20 cellular contexts compared by ENCODE assay signal in genomic region chr13:114288157-114288591, GRCh38. TPM values are rescaled to one million over a fixed set of nuclear protein-coding genes. Genes with fewer than 3 reads are reported as not detected.
DNase-seq lines count a peak whose midpoint lies in the region; ATAC-seq and TF ChIP-seq lines count a peak whose summit lies in the region.
"Had no signal": no experiment of that assay in that cellular context is flagged by ENCODE, and none has a peak within 500 bp of the region (broad histone marks: within the 10 kb centered on the region; RNA-seq: fewer than 3 reads in every experiment).

No MANE protein-coding gene starts in this region.

- no peak overlapping the region for H3K4me2 ChIP-seq in HCT116 (ENCODE audit: low read length)
- H3K4me2 ChIP-seq in neuronal stem cell (ENCODE audit: insufficient read depth, low read length, poor library complexity, severe bottlenecking) = no peak overlapping the region

- peaks cover 7 to 24% of the 10 kb centered on the region in 2 experiments; a peak in 2 of 4 replicates for H3K36me3 ChIP-seq in HCT116 (ENCODE audit: control insufficient read depth in 1 of 2, insufficient read depth in 2 of 2, low read length in 2 of 2)
- peaks cover 35 to 93% of the 10 kb centered on the region in 2 donors for H3K36me3 ChIP-seq in neuronal stem cell (replicated peaks in 1 of 2; ENCODE audit: control insufficient read depth in 2 of 2, insufficient read depth in 2 of 2, low read length in 2 of 2)
- peaks cover 25 to 91% (median 30%) of the 10 kb centered on the region in 3 donors for H3K36me3 ChIP-seq in esophagus squamous epithelium
- H3K36me3 ChIP-seq: prostate gland had no signal

- H3K4me3 ChIP-seq in HCT116 (replicated peaks in 1 of 2; ENCODE audit: low read depth in 1 of 2, low read length in 2 of 2) = no peak overlapping the region
- peak overlapping the region in 1 of 2 donors; percentile 1 for H3K4me3 ChIP-seq in neuronal stem cell (ENCODE audit: low read length in 2 of 2)
- no peak overlapping the region for H3K4me3 ChIP-seq in esophagus squamous epithelium
- H3K4me3 ChIP-seq: HAP-1, prostate gland, skin epidermis, transverse colon had no signal

- H3K9ac ChIP-seq in HCT116 (ENCODE audit: low read length) = no peak overlapping the region
- no peak overlapping the region for H3K9ac ChIP-seq in neuronal stem cell (ENCODE audit: low read depth, low read length, poor library complexity)

- intact Hi-C loops in HCT116 (cut with micrococcal nuclease) (no loop called here), esophagus squamous epithelium (cut with DNase I) (no loop called here)

- no peak overlapping the region for H2BK12ac ChIP-seq in neuronal stem cell (ENCODE audit: low read length)

- no peak for TF ChIP-seq CTCF in HCT116 (IDR thresholded peaks at IDR 0.05 in 2 of 3, conservative IDR thresholded peaks at IDR 0.05 in 1 of 3; ENCODE audit: borderline replicate concordance in 1 of 3, insufficient read depth in 1 of 3, low read depth in 2 of 3, low read length in 2 of 3)
- TF ChIP-seq CTCF in esophagus squamous epithelium (IDR thresholded peaks at IDR 0.05) = no peak

- in situ Hi-C loops in G401 (cut with HindIII; ENCODE audit: low sequenced_read_pairs) = no loop called here

- TF ChIP-seq RAD21 in HCT116 (IDR thresholded peaks at IDR 0.05; ENCODE audit: low read depth) = no peak

- RAD21 ChIA-PET in HCT116 (lab: Charles Lee; ENCODE audit: low non-redundant PET in 1 of 2, low total read pairs in 2 of 2, uncharacterized antibody in 2 of 2, unreplicated experiment in 2 of 2) = no interaction called here

- H3K23ac ChIP-seq in neuronal stem cell (ENCODE audit: low read depth, low read length, poor library complexity) = peak overlapping the region; percentile 8

- H3K9me3 ChIP-seq in HCT116 (ENCODE audit: control insufficient read depth in 1 of 2, insufficient read depth in 1 of 2, low read depth in 1 of 2, low read length in 2 of 2) (no peaks in the 10 kb centered on the region), neuronal stem cell (replicated peaks in 1 of 2; ENCODE audit: control insufficient read depth in 2 of 2, insufficient read depth in 1 of 2, low read depth in 1 of 2, low read length in 2 of 2) (no peaks in the 10 kb centered on the region), esophagus squamous epithelium (no peaks in the 10 kb centered on the region)
- H3K9me3 ChIP-seq: HAP-1, prostate gland, transverse colon had no signal

- no peak overlapping the region for H2AFZ ChIP-seq in HCT116 (ENCODE audit: low read depth, low read length, poor library complexity, severe bottlenecking)
- no peak overlapping the region for H2AFZ ChIP-seq in neuronal stem cell (ENCODE audit: low read length)

- H2BK120ac ChIP-seq in neuronal stem cell (ENCODE audit: low read depth, low read length) = no peak overlapping the region

- CTCF ChIA-PET in HCT116 (lab: Charles Lee) = no interaction called here

- DNase-seq in G401 (ENCODE audit: low spot score) = peak; percentile 56
- no peak for DNase-seq in HCT116 (ENCODE audit: low read depth, low spot score)
- DNase-seq in cerebellum (ENCODE audit: low spot score) = peak; percentile 28
- no peak for DNase-seq in neuronal stem cell (ENCODE audit: low spot score)
- no peak for DNase-seq in LoVo (ENCODE audit: low spot score)
- DNase-seq in esophagus squamous epithelium (lab: John Stamatoyannopoulos, UW) = no peak
- DNase-seq: activated CD4-positive, CD25-positive, alpha-beta regulatory T cell treated with anti-CD3 and anti-CD28 coated beads, Interleukin-2, amount 50 U/mL, for 72 hours; aorta; CD8-positive, alpha-beta memory T cell; DMS53; effector CD8-positive, alpha-beta T cell; NCI-H1417 treated with DMSO at 0.1 percent for 48 hours; NCI-H524; transverse colon had no signal

- ATAC-seq in HCT116 (peak; percentile 27; the same call in 1 of the 2 replicates), GM19351 (IDR thresholded peaks at IDR 0.05; ENCODE audit: unreplicated experiment) (no peak)
- ATAC-seq: natural killer cell treated with Interleukin-12 subunit alpha and Interleukin-12 subunit beta and Interleukin-15 and Interleukin-18, amount 100 ng/mL, for 72 hours; SK-N-SH treated with all-trans-retinoic acid at 6 μM for 48 hours had no signal

- no TSS peak for BruUV-seq in HCT116 (replicated peaks; lab: Mats Ljungman, UMichigan)

- H3K27ac ChIP-seq in HCT116 (ENCODE audit: low read depth, low read length) (no peak overlapping the region), neuronal stem cell (replicated peaks; ENCODE audit: low read length) (no peak overlapping the region), esophagus squamous epithelium (no peak overlapping the region)
- H3K27ac ChIP-seq: prostate gland, skin epidermis, transverse colon had no signal

- H2BK5ac ChIP-seq in neuronal stem cell (ENCODE audit: low read length) = no peak overlapping the region

- H3K18ac ChIP-seq in neuronal stem cell (ENCODE audit: low read length) = no peak overlapping the region

- H4K91ac ChIP-seq in neuronal stem cell (ENCODE audit: low read depth, low read length, poor library complexity) = no peak overlapping the region

- WGBS in neuronal stem cell (ENCODE audit: extremely low coverage in 2 of 2, insufficient read length in 2 of 2, insufficient replicate concordance in 1 of 2), 2 donors = no CpG with 5 or more reads among the region's 8 CpGs
- WGBS in esophagus squamous epithelium, 2 donors = 92 to 94% methylated on average over 6 to 7 of the region's 8 CpGs

- H4K8ac ChIP-seq in neuronal stem cell (ENCODE audit: low read depth, low read length) = no peak overlapping the region

- no peak overlapping the region for H2AK5ac ChIP-seq in neuronal stem cell (ENCODE audit: low read depth, low read length)

- no peaks in the 10 kb centered on the region for H3K9me2 ChIP-seq in HCT116 (ENCODE audit: insufficient read depth)

- H3K4me1 ChIP-seq in HCT116 (ENCODE audit: control insufficient read depth in 1 of 2, insufficient read depth in 2 of 2, low read length in 2 of 2) (peaks cover under 1 to 4% of the 10 kb centered on the region in 2 experiments; a peak in 1 of 4 replicates), neuronal stem cell (ENCODE audit: control insufficient read depth in 2 of 2, insufficient read depth in 1 of 2, low read depth in 1 of 2, low read length in 2 of 2) (peaks cover 0 to 2% of the 10 kb centered on the region in 2 donors), esophagus squamous epithelium (peaks cover 0 to 21% (median under 1%) of the 10 kb centered on the region in 3 donors)
- H3K4me1 ChIP-seq: prostate gland had no signal

- H4K20me1 ChIP-seq in HCT116 (ENCODE audit: insufficient read depth) = no peaks in the 10 kb centered on the region; the same call in 1 of the 2 replicates

- H3K79me1 ChIP-seq in neuronal stem cell (ENCODE audit: low read depth, low read length) = peaks cover 10% of the 10 kb centered on the region

- TF ChIP-seq POLR2A in HCT116 (IDR thresholded peaks at IDR 0.05; ENCODE audit: borderline replicate concordance, extremely low read depth, insufficient read depth, insufficient read length) = no peak
- TF ChIP-seq POLR2A in esophagus squamous epithelium (IDR thresholded peaks at IDR 0.05) = no peak

- peaks cover 11% of the 10 kb centered on the region for H3K79me2 ChIP-seq in HCT116 (ENCODE audit: insufficient read depth, low read length)

- no peak overlapping the region for H3K14ac ChIP-seq in neuronal stem cell (ENCODE audit: low read length)

- no peaks in the 10 kb centered on the region for H3K27me3 ChIP-seq in HCT116 (ENCODE audit: insufficient read depth, low read length)
- no peaks in the 10 kb centered on the region for H3K27me3 ChIP-seq in neuronal stem cell (ENCODE audit: control insufficient read depth in 3 of 3, insufficient read depth in 3 of 3, low read depth in 1 of 3, low read length in 3 of 3)
- H3K27me3 ChIP-seq in esophagus squamous epithelium = no peaks in the 10 kb centered on the region
- H3K27me3 ChIP-seq: transverse colon had no signal

- POLR2A ChIA-PET in HCT116 (lab: Charles Lee) = no interaction called here

- H2BK15ac ChIP-seq in neuronal stem cell (ENCODE audit: low read length) = no peak overlapping the region

- H3K4ac ChIP-seq in neuronal stem cell (ENCODE audit: low read length) = no peak overlapping the region

TF ChIP-seq in HCT116, 20 proteins besides CTCF, POLR2A, EP300 and RAD21 (continues in another document):
- no peak for TF ChIP-seq YY1 (IDR thresholded peaks at IDR 0.05; ENCODE audit: extremely low read depth, insufficient replicate concordance, low read depth, low read length)
- TF ChIP-seq ZFX (IDR thresholded peaks at IDR 0.05) = no peak
- TF ChIP-seq, protein P1, sequence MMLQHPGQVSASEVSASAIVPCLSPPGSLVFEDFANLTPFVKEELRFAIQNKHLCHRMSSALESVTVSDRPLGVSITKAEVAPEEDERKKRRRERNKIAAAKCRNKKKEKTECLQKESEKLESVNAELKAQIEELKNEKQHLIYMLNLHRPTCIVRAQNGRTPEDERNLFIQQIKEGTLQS (IDR thresholded peaks at IDR 0.05) = no peak
- TF ChIP-seq ZNF274 (IDR thresholded peaks at IDR 0.05; ENCODE audit: low read depth, low read length) = no peak

RNA-seq across cellular contexts. Expression of gene UPF3A, which starts 6.8 kb away (rescaled TPM):
- total RNA-seq in G401 (2014; rRNA removed; shearing (Covaris generic)) = 8.2 and 28.3 TPM in 2 replicates
- total RNA-seq in HCT116 (2021; ENCODE audit: unreplicated experiment) (31.8 TPM), cerebellum (86.5 TPM), esophagus squamous epithelium (10 to 100 TPM; 19.1 to 42.5 (median 25.6) TPM)
- 19.4 and 22.3 TPM in 2 replicates for polyA plus RNA-seq in HCT116 (2012)
- polyA plus RNA-seq in neuronal stem cell (2013, experiment 1 of 2) = 79.9 TPM
- polyA plus RNA-seq in neuronal stem cell (2013, experiment 2 of 2) = 78.4 TPM

RNA-seq across cellular contexts. Expression of gene CHAMP1, which starts 26.1 kb away (rescaled TPM):
- 8.6 and 18.0 TPM in 2 replicates for total RNA-seq in G401 (2014; rRNA removed; shearing (Covaris generic))
- total RNA-seq in HCT116 (2021; ENCODE audit: unreplicated experiment) = 31.5 TPM
- polyA plus RNA-seq in HCT116 (2012) = 11.4 and 14.7 TPM in 2 replicates
- total RNA-seq in cerebellum = 9.3 TPM
- 50.8 TPM for polyA plus RNA-seq in neuronal stem cell (2013, experiment 1 of 2)
- 52.3 TPM for polyA plus RNA-seq in neuronal stem cell (2013, experiment 2 of 2)
- total RNA-seq in esophagus squamous epithelium = 10 to 100 TPM in 1 of 4 donors, 1 to 10 TPM in 3; 7.8 to 16.8 (median 9.8) TPM

RNA-seq across cellular contexts. Expression of gene CDC16, which starts 53.5 kb away (rescaled TPM):
- 66.5 and 77.5 TPM in 2 replicates for total RNA-seq in G401 (2014; rRNA removed; shearing (Covaris generic))
- total RNA-seq in HCT116 (2021; ENCODE audit: unreplicated experiment) = 61.0 TPM
- polyA plus RNA-seq in HCT116 (2012) = 32.5 and 44.4 TPM in 2 replicates
- total RNA-seq in cerebellum = 72.0 TPM
- 47.5 TPM for polyA plus RNA-seq in neuronal stem cell (2013, experiment 1 of 2)
- 48.2 TPM for polyA plus RNA-seq in neuronal stem cell (2013, experiment 2 of 2)
- total RNA-seq in esophagus squamous epithelium = 10 to 100 TPM; 22.9 to 40.2 (median 30.2) TPM

Comparison
In these comparisons a context has a peak if more than half of its experiments do, and no peak if none do; other contexts are left out.
1. DNase-seq: peak in G401 (single experiment) and cerebellum (single experiment); none in HCT116 (single experiment), neuronal stem cell (single experiment), LoVo (single experiment) and esophagus squamous epithelium (single experiment).